In genomic region chr13:33800646-33801186, GRCh38 we compare ENCODE assay signal across 19 cellular contexts. TPM values are rescaled to one million over a fixed set of nuclear protein-coding genes. Genes with fewer than 3 reads are reported as not detected.
DNase-seq lines count a peak whose midpoint lies in the region; ATAC-seq and TF ChIP-seq lines count a peak whose summit lies in the region.
"Had no signal": no experiment of that assay in that cellular context is flagged by ENCODE, and none has a peak within 500 bp of the region (broad histone marks: within the 10 kb centered on the region; RNA-seq: fewer than 3 reads in every experiment).

No MANE protein-coding gene starts in this region.

- no peak overlapping the region for H2BK15ac ChIP-seq in mesenchymal stem cell (ENCODE audit: low read depth, poor library complexity, severe bottlenecking)

- no peaks in the 10 kb centered on the region for H3K9me3 Mint-ChIP-seq in brain
- H3K9me3 Mint-ChIP-seq: activated CD4-positive, alpha-beta T cell treated with anti-CD3 and anti-CD28 coated beads, Interleukin-2, amount 10 ng/mL, durations not matched to agents 7 days and 5 days; nephron progenitor cell; type B pancreatic cell had no signal

- H3K79me2 ChIP-seq in Karpas-422 (ENCODE audit: low read length), result no peaks in the 10 kb centered on the region

- no peak overlapping the region for H2AK5ac ChIP-seq in mesenchymal stem cell (ENCODE audit: low read length, severe bottlenecking)

- no peaks in the 10 kb centered on the region for H4K20me1 ChIP-seq in Karpas-422 (ENCODE audit: insufficient read depth, low read depth, low read length)

- H2AFZ ChIP-seq in Karpas-422 (ENCODE audit: low read length), result no peak overlapping the region
- H2AFZ ChIP-seq in mesenchymal stem cell (ENCODE audit: low read depth, low read length), result no peak overlapping the region

- H3K36me3 ChIP-seq in Karpas-422 (ENCODE audit: insufficient read depth, low read length) (no peaks in the 10 kb centered on the region), mesenchymal stem cell (ENCODE audit: control insufficient read depth in 1 of 2, insufficient read depth in 2 of 2, low read depth in 1 of 2, low read length in 2 of 2) (no peaks in the 10 kb centered on the region)
- H3K36me3 ChIP-seq: prostate gland, stomach had no signal

- H3K14ac ChIP-seq in mesenchymal stem cell (ENCODE audit: low read length in 2 of 2), result no peak overlapping the region

- H4K91ac ChIP-seq in mesenchymal stem cell (ENCODE audit: low read length), result no peak overlapping the region

- no peak for ATAC-seq in HG03521 (IDR thresholded peaks at IDR 0.05; ENCODE audit: unreplicated experiment)
- no peak for ATAC-seq in HG03342 (IDR thresholded peaks at IDR 0.05; ENCODE audit: unreplicated experiment)
- ATAC-seq in GM21528 (IDR thresholded peaks at IDR 0.05; ENCODE audit: low FRiP score, unreplicated experiment), result no peak
- no peak for ATAC-seq in HG03457 (IDR thresholded peaks at IDR 0.05; ENCODE audit: unreplicated experiment)

- H3K4me1 ChIP-seq in Karpas-422 (ENCODE audit: low read length), result peaks cover 75% of the 10 kb centered on the region
- no peaks in the 10 kb centered on the region for H3K4me1 ChIP-seq in mesenchymal stem cell (ENCODE audit: control insufficient read depth, insufficient read depth, low read depth, low read length)
- H3K4me1 ChIP-seq: prostate gland had no signal

- H4K8ac ChIP-seq in mesenchymal stem cell (ENCODE audit: low read length), result no peak overlapping the region

- no peaks in the 10 kb centered on the region for H3K27me3 ChIP-seq in AG04450 (ENCODE audit: control insufficient read depth, insufficient read depth, low read length)
- no peaks in the 10 kb centered on the region for H3K27me3 ChIP-seq in Karpas-422 (ENCODE audit: low read length)
- H3K27me3 ChIP-seq in mesenchymal stem cell (ENCODE audit: control insufficient read depth in 1 of 2, insufficient read depth in 1 of 2, low read length in 2 of 2), result no peaks in the 10 kb centered on the region
- H3K27me3 ChIP-seq: stomach had no signal

- peak overlapping the region; percentile 61 for H3K9ac ChIP-seq in Karpas-422 (ENCODE audit: low read length)
- peak overlapping the region; percentile 69 for H3K9ac ChIP-seq in mesenchymal stem cell (ENCODE audit: low read length)

- peaks cover 3% of the 10 kb centered on the region for H3K27me3 Mint-ChIP-seq in brain
- H3K27me3 Mint-ChIP-seq: type B pancreatic cell had no signal

- CTCF ChIA-PET in AG04450 (lab: Charles Lee), result interaction anchor here (0.5 to 3.6 kb wide), 32 partner anchors 8 to 1982 kb away, joined by 3 to 40 read pairs (median 4); no protein-coding TSS in a partner anchor

- POLR2A ChIA-PET in AG04450 (lab: Yijun Ruan, JAX), result interaction anchor here (1.1 kb wide), 1 partner anchor 17 kb away, joined by 3 read pairs; the partner anchor contains the start of gene RFC3

- H3K36me3 Mint-ChIP-seq in brain, result no peaks in the 10 kb centered on the region
- H3K36me3 Mint-ChIP-seq: type B pancreatic cell had no signal

- H3K4me3 ChIP-seq in AG04450 (ENCODE audit: low read depth, low read length), result 0 out of 2 replicates have a peak overlapping the region, but pooled peaks have one; percentile 12
- peak overlapping the region; percentile 17; the same call in 1 of the 2 replicates for H3K4me3 ChIP-seq in Karpas-422 (ENCODE audit: low read length)
- H3K4me3 ChIP-seq in mesenchymal stem cell (ENCODE audit: insufficient read depth in 1 of 2, low read depth in 1 of 2, low read length in 2 of 2), result peak overlapping the region in 1 of 2 experiments; percentile 46
- H3K4me3 ChIP-seq: prostate gland, stomach had no signal

- no peak for TF ChIP-seq CTCF in AG04450 (IDR thresholded peaks at IDR 0.05; ENCODE audit: low read depth, low read length)
- no peak for TF ChIP-seq CTCF in brain (conservative IDR thresholded peaks at IDR 0.05)

- peak overlapping the region in 1 of 5 experiments; percentile 12 for H3K4me3 Mint-ChIP-seq in brain
- H3K4me3 Mint-ChIP-seq: activated CD4-positive, alpha-beta T cell treated with anti-CD3 and anti-CD28 coated beads, Interleukin-2, amount 10 ng/mL, durations not matched to agents 7 days and 5 days; nephron progenitor cell; type B pancreatic cell had no signal

- H3K4ac ChIP-seq in mesenchymal stem cell (ENCODE audit: low read depth in 1 of 2, low read length in 2 of 2), result no peak overlapping the region

- no peak overlapping the region for H3K23ac ChIP-seq in mesenchymal stem cell (ENCODE audit: low read length in 2 of 2)

- peaks cover 19% of the 10 kb centered on the region for H3K4me1 Mint-ChIP-seq in brain
- H3K4me1 Mint-ChIP-seq: nephron progenitor cell had no signal

- H3K9me3 ChIP-seq in AG04450 (ENCODE audit: control insufficient read depth, insufficient read depth, low read length) (no peaks in the 10 kb centered on the region), Karpas-422 (ENCODE audit: low read length) (no peaks in the 10 kb centered on the region), mesenchymal stem cell (ENCODE audit: control insufficient read depth, low read length) (no peaks in the 10 kb centered on the region)
- H3K9me3 ChIP-seq: prostate gland, stomach had no signal

- peak overlapping the region in 4 of 5 experiments; percentile 51 to 78 (median 63) for H3K27ac Mint-ChIP-seq in brain
- H3K27ac Mint-ChIP-seq: activated CD4-positive, alpha-beta T cell treated with anti-CD3 and anti-CD28 coated beads, Interleukin-2, amount 10 ng/mL, durations not matched to agents 7 days and 5 days; nephron progenitor cell; type B pancreatic cell had no signal

- H3K79me1 ChIP-seq in mesenchymal stem cell (replicated peaks; ENCODE audit: low read length, poor library complexity, severe bottlenecking), result no peaks in the 10 kb centered on the region

- DNase-seq in AG04450 (ENCODE audit: low read depth, low spot score) (no peak), Karpas-422 (peak; percentile 60), mesenchymal stem cell (peak; percentile 5)
- DNase-seq: activated CD4-positive, alpha-beta T cell treated with anti-CD3 and anti-CD28 coated beads, Interleukin-2, amount 10 ng/mL, durations not matched to agents 7 days and 5 days; activated effector memory CD4-positive, alpha-beta T cell treated with anti-CD3 and anti-CD28 coated beads, Interleukin-2, amount 50 U/mL, for 16 hours; H7; left colon; NCI-H1105; NCI-H510A; nephron progenitor cell; stimulated activated CD4-positive, alpha-beta T cell treated with anti-CD3 and anti-CD28 coated beads, Interleukin-4, amount 100 ng/mL, for 24 hours; stomach had no signal

- H2BK12ac ChIP-seq in mesenchymal stem cell (ENCODE audit: low read length in 2 of 2), result no peak overlapping the region

- no peak overlapping the region for H3K18ac ChIP-seq in mesenchymal stem cell (ENCODE audit: low read depth in 1 of 2, low read length in 2 of 2)

- H3K4me2 ChIP-seq in Karpas-422 (ENCODE audit: low read depth, low read length, poor library complexity, severe bottlenecking) (peak overlapping the region; percentile 64), mesenchymal stem cell (ENCODE audit: low read length, poor library complexity, severe bottlenecking) (no peak overlapping the region)

- WGBS in mesenchymal stem cell, result 43% methylated on average over 3 of the region's 3 CpGs

- H3K27ac ChIP-seq in AG04450 (ENCODE audit: low read depth, low read length) (no peak overlapping the region), Karpas-422 (ENCODE audit: low read length) (peak overlapping the region; percentile 93), mesenchymal stem cell (ENCODE audit: low read length, poor library complexity, severe bottlenecking) (no peak overlapping the region)
- H3K27ac ChIP-seq: prostate gland, stomach had no signal

- H2BK120ac ChIP-seq in mesenchymal stem cell (ENCODE audit: low read depth, low read length), result no peak overlapping the region

- H3K9me2 ChIP-seq in Karpas-422 (replicated peaks; ENCODE audit: insufficient read depth, low read length), result no peaks in the 10 kb centered on the region

- H2BK5ac ChIP-seq in mesenchymal stem cell (ENCODE audit: low read depth, low read length, poor library complexity, severe bottlenecking), result no peak overlapping the region

RNA-seq across cellular contexts. Expression of gene RFC3, which starts 17.2 kb away (rescaled TPM):
- 5.3 and 7.1 TPM in 2 replicates for polyA plus RNA-seq in AG04450 (2011; rRNA removed)
- polyA minus RNA-seq in AG04450 (2011; rRNA and poly(A)+ RNA removed), result 3.1 and 3.8 TPM in 2 replicates
- total RNA-seq in Karpas-422 (2014; rRNA removed; shearing (Covaris generic); ENCODE audit: low replicate concordance), result 144 and 321 TPM in 2 replicates
- polyA plus RNA-seq in brain (ENCODE audit: insufficient read depth, low read depth, low replicate concordance), result 20.3 TPM
- 4.6 TPM for polyA plus RNA-seq in mesenchymal stem cell (2013, experiment 1 of 2)
- 4.7 TPM for polyA plus RNA-seq in mesenchymal stem cell (2013, experiment 2 of 2)
